ENCODE assay signal across 28 cellular contexts in the genomic region with DNA sequence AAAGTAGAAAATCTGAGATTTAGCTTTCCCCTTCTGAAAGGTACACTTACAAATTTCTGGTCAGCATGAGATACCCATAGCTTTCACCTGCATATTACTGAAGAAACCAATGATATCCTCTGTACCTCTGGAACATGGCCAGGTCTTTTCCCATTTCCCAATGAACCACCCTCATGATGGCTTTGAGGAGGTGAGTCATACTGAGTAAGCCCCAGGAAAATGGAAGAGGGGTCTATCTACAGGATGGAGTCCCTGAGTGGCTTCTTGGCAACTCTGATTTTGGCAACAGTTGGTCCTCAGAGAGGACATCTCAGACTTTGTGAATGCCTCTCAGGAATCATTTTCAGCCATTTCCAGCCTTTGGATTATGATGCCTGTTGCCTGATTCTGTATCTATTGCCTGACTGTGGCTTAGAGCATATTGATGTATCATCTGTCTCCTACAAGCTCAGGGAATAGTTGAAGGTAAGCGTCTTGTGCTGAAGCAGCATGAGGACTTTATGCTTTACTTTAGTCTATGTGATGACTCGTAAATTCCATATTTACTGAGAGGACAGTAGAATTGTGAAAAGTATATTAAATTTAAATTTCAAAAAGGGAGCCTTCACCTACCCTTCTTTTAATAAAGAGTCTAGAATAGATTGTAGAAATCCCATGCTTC.
DNase-seq lines count a peak whose midpoint lies in the region; ATAC-seq, FAIRE-seq and TF ChIP-seq lines count a peak whose summit lies in the region.
"Had no signal": no experiment of that assay in that cellular context is flagged by ENCODE, and none has a peak within 500 bp of the region (broad histone marks: within the 10 kb centered on the region; RNA-seq: fewer than 3 reads in every experiment).

No MANE protein-coding gene starts in this region.

- peaks cover 6% of the 10 kb centered on the region for H3K4me1 Mint-ChIP-seq in astrocyte (ENCODE audit: low read depth, unreplicated experiment)
- peaks cover 12% of the 10 kb centered on the region for H3K4me1 Mint-ChIP-seq in WTC11

- H3K9me3 Mint-ChIP-seq in astrocyte (ENCODE audit: unreplicated experiment) = no peaks in the 10 kb centered on the region
- peaks cover 9% of the 10 kb centered on the region for H3K9me3 Mint-ChIP-seq in WTC11
- H3K9me3 Mint-ChIP-seq: activated T-cell treated with anti-CD3 and anti-CD28 coated beads, Interleukin-2, amount 50 U/mL, for 4 hours; memory B cell had no signal

- H3K4me3 Mint-ChIP-seq in astrocyte (ENCODE audit: unreplicated experiment) = no peak overlapping the region
- H3K4me3 Mint-ChIP-seq in WTC11 = no peak overlapping the region
- H3K4me3 Mint-ChIP-seq: activated T-cell treated with anti-CD3 and anti-CD28 coated beads, Interleukin-2, amount 50 U/mL, for 4 hours; CD14-positive monocyte; memory B cell; naive thymus-derived CD4-positive, alpha-beta T cell had no signal

- TF ChIP-seq CTCF in HCT116 (IDR thresholded peaks at IDR 0.05 in 2 of 3, conservative IDR thresholded peaks at IDR 0.05 in 1 of 3; ENCODE audit: borderline replicate concordance in 1 of 3, insufficient read depth in 1 of 3, low read depth in 2 of 3, low read length in 2 of 3) = no peak
- no peak for TF ChIP-seq CTCF in astrocyte (IDR thresholded peaks at IDR 0.05; ENCODE audit: insufficient read depth, low read depth, low read length)
- TF ChIP-seq CTCF in fibroblast of pulmonary artery (IDR thresholded peaks at IDR 0.05; ENCODE audit: low read length, missing control alignments) = no peak
- TF ChIP-seq CTCF in WTC11 (IDR thresholded peaks at IDR 0.05) = no peak

- no peaks in the 10 kb centered on the region for H3K36me3 Mint-ChIP-seq in astrocyte (ENCODE audit: low read depth, unreplicated experiment)
- H3K36me3 Mint-ChIP-seq in WTC11 = no peaks in the 10 kb centered on the region
- H3K36me3 Mint-ChIP-seq: CD14-positive monocyte; memory B cell; naive thymus-derived CD4-positive, alpha-beta T cell had no signal

- H3K36me3 ChIP-seq in HCT116 (ENCODE audit: control insufficient read depth in 1 of 2, insufficient read depth in 2 of 2, low read length in 2 of 2) = no peaks in the 10 kb centered on the region
- no peaks in the 10 kb centered on the region for H3K36me3 ChIP-seq in astrocyte (ENCODE audit: insufficient read depth, low read length)
- H3K36me3 ChIP-seq: ascending aorta, Peyer's patch, right atrium auricular region, suprapubic skin had no signal

- no peak for FAIRE-seq in astrocyte (lab: Jason Lieb, UNC)
- FAIRE-seq: colon, GM12878 had no signal

- H3K9me3 ChIP-seq in HCT116 (ENCODE audit: control insufficient read depth in 1 of 2, insufficient read depth in 1 of 2, low read depth in 1 of 2, low read length in 2 of 2) = no peaks in the 10 kb centered on the region
- H3K9me3 ChIP-seq in astrocyte (ENCODE audit: insufficient read depth, low read depth, low read length) = no peaks in the 10 kb centered on the region
- H3K9me3 ChIP-seq: ascending aorta, Peyer's patch, right atrium auricular region, suprapubic skin had no signal

- no peak overlapping the region for H3K4me3 ChIP-seq in HCT116 (replicated peaks in 1 of 2; ENCODE audit: low read depth in 1 of 2, low read length in 2 of 2)
- H3K4me3 ChIP-seq in astrocyte (ENCODE audit: insufficient read depth, low read depth, low read length) = no peak overlapping the region
- H3K4me3 ChIP-seq in fibroblast of pulmonary artery (replicated peaks; ENCODE audit: low read depth, low read length) = no peak overlapping the region
- H3K4me3 ChIP-seq: ascending aorta, GM12878, Peyer's patch, right atrium auricular region, suprapubic skin had no signal

- H3K27me3 Mint-ChIP-seq in astrocyte (ENCODE audit: low read depth, unreplicated experiment) = no peaks in the 10 kb centered on the region
- no peaks in the 10 kb centered on the region for H3K27me3 Mint-ChIP-seq in WTC11 (ENCODE audit: low read depth)
- H3K27me3 Mint-ChIP-seq: memory B cell had no signal

- CTCF ChIA-PET in HCT116 (lab: Charles Lee) (no interaction called here), WTC11 (lab: Charles Lee) (no interaction called here)

- POLR2A ChIA-PET in HCT116 (lab: Charles Lee) (no interaction called here), WTC11 (lab: Charles Lee) (no interaction called here)

- H2AFZ ChIP-seq in HCT116 (ENCODE audit: low read depth, low read length, poor library complexity, severe bottlenecking) = no peak overlapping the region
- no peak overlapping the region for H2AFZ ChIP-seq in astrocyte (ENCODE audit: low read depth, low read length)

- no peak overlapping the region for H3K9ac ChIP-seq in HCT116 (ENCODE audit: low read length)
- no peak overlapping the region for H3K9ac ChIP-seq in astrocyte (ENCODE audit: low read length)

- intact Hi-C loops in HCT116 (cut with micrococcal nuclease) = no loop called here
- intact Hi-C loops in cardiac septum (cut with DNase I) = no loop called here

- peak overlapping the region; percentile 50 for H3K4me2 ChIP-seq in HCT116 (ENCODE audit: low read length)
- no peak overlapping the region for H3K4me2 ChIP-seq in astrocyte (ENCODE audit: low read length)

- no peak overlapping the region for H3K27ac ChIP-seq in HCT116 (ENCODE audit: low read depth, low read length)
- no peak overlapping the region for H3K27ac ChIP-seq in astrocyte (ENCODE audit: low read depth, low read length)
- H3K27ac ChIP-seq: ascending aorta, Peyer's patch, right atrium auricular region, suprapubic skin had no signal

- H4K20me1 ChIP-seq in HCT116 (ENCODE audit: insufficient read depth) (no peaks in the 10 kb centered on the region), astrocyte (ENCODE audit: insufficient read depth, low read length) (no peaks in the 10 kb centered on the region)

- H3K79me2 ChIP-seq in HCT116 (ENCODE audit: insufficient read depth, low read length) = no peaks in the 10 kb centered on the region
- no peaks in the 10 kb centered on the region for H3K79me2 ChIP-seq in astrocyte (ENCODE audit: insufficient read depth, low read length)

- peak; percentile 65 for DNase-seq in A172 (ENCODE audit: low spot score)
- no peak for DNase-seq in HCT116 (ENCODE audit: low read depth, low spot score)
- peak; percentile 14 for DNase-seq in astrocyte (ENCODE audit: low read depth)
- DNase-seq in fibroblast of pulmonary artery (ENCODE audit: low read depth) = peak; percentile 60
- DNase-seq in cardiac septum (ENCODE audit: low spot score) = no peak
- DNase-seq in activated effector memory CD4-positive, alpha-beta T cell treated with Interleukin-2 at 50 U/mL for 16 hours = no peak
- no peak for DNase-seq in HPDE6-E6E7 (ENCODE audit: extremely low spot score)
- DNase-seq in WTC11 (ENCODE audit: low spot score) = no peak
- DNase-seq: ACHN; activated naive CD4-positive, alpha-beta T cell treated with anti-CD3 and anti-CD28 coated beads, Interleukin-2, amount 50 U/mL, for 16 hours; activated T-cell treated with anti-CD3 and anti-CD28 coated beads, Interleukin-2, amount 50 U/mL, for 4 hours; DMS 273 treated with DMSO at 0.1 percent for 48 hours; foreskin melanocyte; KBM-7; naive thymus-derived CD4-positive, alpha-beta T cell; NCI-H187 treated with DMSO at 0.1 percent for 48 hours; NCI-H446 treated with DMSO at 0.1 percent for 48 hours; NK-92 treated with Interleukin-12 subunit alpha and Interleukin-12 subunit beta, amount 100 ng/mL, for 24 hours; Peyer's patch; stimulated activated CD4-positive, alpha-beta T cell treated with anti-CD3 and anti-CD28 coated beads, Interleukin-15, amount 100 ng/mL, for 24 hours had no signal

- RAD21 ChIA-PET in HCT116 (lab: Charles Lee; ENCODE audit: low non-redundant PET in 1 of 2, low total read pairs in 2 of 2, uncharacterized antibody in 2 of 2, unreplicated experiment in 2 of 2) = no interaction called here

- H3K9me2 ChIP-seq in HCT116 (ENCODE audit: insufficient read depth) = no peaks in the 10 kb centered on the region

- H3K27ac Mint-ChIP-seq in astrocyte (ENCODE audit: unreplicated experiment) (no peak overlapping the region), WTC11 (no peak overlapping the region)
- H3K27ac Mint-ChIP-seq: CD14-positive monocyte; memory B cell; naive thymus-derived CD4-positive, alpha-beta T cell had no signal

- H3K4me1 ChIP-seq in HCT116 (ENCODE audit: control insufficient read depth in 1 of 2, insufficient read depth in 2 of 2, low read length in 2 of 2) = peaks cover 15 to 33% of the 10 kb centered on the region in 2 experiments
- peaks cover 4% of the 10 kb centered on the region for H3K4me1 ChIP-seq in astrocyte (ENCODE audit: insufficient read depth, low read length)
- H3K4me1 ChIP-seq: suprapubic skin had no signal

- no peaks in the 10 kb centered on the region for H3K27me3 ChIP-seq in HCT116 (ENCODE audit: insufficient read depth, low read length)
- no peaks in the 10 kb centered on the region for H3K27me3 ChIP-seq in astrocyte (ENCODE audit: insufficient read depth, low read length)
- H3K27me3 ChIP-seq: ascending aorta, Peyer's patch, right atrium auricular region, suprapubic skin had no signal

- TF ChIP-seq RAD21 in HCT116 (IDR thresholded peaks at IDR 0.05; ENCODE audit: low read depth) = no peak

- no TSS peak for BruUV-seq in HCT116 (replicated peaks; lab: Mats Ljungman, UMichigan)

- ATAC-seq in HCT116 (peak; percentile 54), WTC11 (no peak)
- ATAC-seq: activated CD4-positive, CD25-positive, alpha-beta regulatory T cell treated with anti-CD3 and anti-CD28 coated beads, Interleukin-2, amount 50 U/mL, for 24 hours; activated T-cell treated with anti-CD3 and anti-CD28 coated beads, Interleukin-2, amount 50 U/mL, for 4 hours; GM12878; naive thymus-derived CD4-positive, alpha-beta T cell had no signal

- TF ChIP-seq POLR2A in HCT116 (IDR thresholded peaks at IDR 0.05; ENCODE audit: borderline replicate concordance, extremely low read depth, insufficient read depth, insufficient read length) = no peak

TF ChIP-seq in WTC11, 78 proteins besides CTCF, POLR2A, EP300 and RAD21 (continues in another document):
- TF ChIP-seq SMAD4 (CRISPR knock-in tag; IDR thresholded peaks at IDR 0.05) = no peak
- TF ChIP-seq NR1H2 (CRISPR knock-in tag; IDR thresholded peaks at IDR 0.05) = no peak
- TF ChIP-seq, protein P1, sequence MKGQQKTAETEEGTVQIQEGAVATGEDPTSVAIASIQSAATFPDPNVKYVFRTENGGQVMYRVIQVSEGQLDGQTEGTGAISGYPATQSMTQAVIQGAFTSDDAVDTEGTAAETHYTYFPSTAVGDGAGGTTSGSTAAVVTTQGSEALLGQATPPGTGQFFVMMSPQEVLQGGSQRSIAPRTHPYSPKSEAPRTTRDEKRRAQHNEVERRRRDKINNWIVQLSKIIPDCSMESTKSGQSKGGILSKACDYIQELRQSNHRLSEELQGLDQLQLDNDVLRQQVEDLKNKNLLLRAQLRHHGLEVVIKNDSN (CRISPR knock-in tag; IDR thresholded peaks at IDR 0.05) = no peak
- TF ChIP-seq NFE2L1 (CRISPR knock-in tag; IDR thresholded peaks at IDR 0.05) = no peak
- TF ChIP-seq, protein P2, sequence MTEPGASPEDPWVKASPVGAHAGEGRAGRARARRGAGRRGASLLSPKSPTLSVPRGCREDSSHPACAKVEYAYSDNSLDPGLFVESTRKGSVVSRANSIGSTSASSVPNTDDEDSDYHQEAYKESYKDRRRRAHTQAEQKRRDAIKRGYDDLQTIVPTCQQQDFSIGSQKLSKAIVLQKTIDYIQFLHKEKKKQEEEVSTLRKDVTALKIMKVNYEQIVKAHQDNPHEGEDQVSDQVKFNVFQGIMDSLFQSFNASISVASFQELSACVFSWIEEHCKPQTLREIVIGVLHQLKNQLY (CRISPR knock-in tag; IDR thresholded peaks at IDR 0.05) = no peak
- TF ChIP-seq MXD4 (CRISPR knock-in tag; IDR thresholded peaks at IDR 0.05; ENCODE audit: borderline replicate concordance) = no peak

Comparison
In these comparisons a context has a peak if more than half of its experiments do, and no peak if none do; other contexts are left out.
1. DNase-seq: peak in A172 (single experiment), astrocyte (single experiment) and fibroblast of pulmonary artery (single experiment); none in HCT116 (single experiment), cardiac septum (single experiment), activated effector memory CD4-positive, alpha-beta T cell treated with Interleukin-2 at 50 U/mL for 16 hours (single experiment), HPDE6-E6E7 (single experiment) and WTC11 (single experiment).